In the genomic region with DNA sequence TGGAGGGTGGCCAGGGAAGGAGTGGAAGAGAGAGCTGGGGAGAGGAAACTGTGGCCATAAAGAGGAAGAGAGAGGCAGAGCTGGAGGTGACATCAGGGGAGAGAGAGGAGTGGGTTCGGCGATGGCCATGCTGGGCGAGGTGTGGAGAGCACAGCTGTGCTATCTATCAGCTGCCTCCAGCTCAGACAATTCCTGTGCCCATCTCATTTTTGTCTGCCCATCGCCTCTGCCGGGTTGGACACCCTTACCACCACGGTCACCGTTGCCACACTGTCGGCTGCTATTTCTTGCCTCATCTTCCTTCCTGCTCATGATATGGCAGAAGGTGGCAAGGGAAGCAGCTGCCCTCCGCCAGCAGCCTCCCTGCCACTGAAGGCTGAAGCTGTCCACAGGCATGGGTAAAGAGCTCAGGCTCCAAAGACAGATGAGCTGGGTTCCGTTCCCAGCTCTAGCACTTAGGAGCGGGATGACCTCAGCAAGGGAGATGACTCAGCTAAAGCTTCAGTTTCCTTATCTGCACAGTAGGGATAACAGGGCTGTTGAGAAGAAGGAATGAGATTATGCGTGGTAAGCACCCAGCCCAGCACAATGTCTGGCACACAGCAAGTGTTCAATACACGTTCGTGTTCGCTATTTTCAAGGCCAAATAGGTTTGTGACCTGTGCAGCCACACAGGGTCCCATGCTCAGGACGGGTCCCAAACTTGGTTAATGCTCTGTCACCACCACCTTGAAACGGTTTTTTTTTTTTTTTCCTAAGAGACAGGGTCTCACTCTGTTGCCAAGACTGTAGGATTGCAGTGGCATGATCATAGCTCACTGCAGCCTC, we compare ENCODE assay signal across 1 cellular context.
A peak's percentile ranks its signal among the peaks of the same experiment; 100 is the strongest.
TF ChIP-seq lines count a peak whose summit lies in the region.

No MANE protein-coding gene starts in this region.

TF ChIP-seq in HepG2, 621 proteins besides CTCF, POLR2A, EP300 and RAD21:
- TF ChIP-seq ZNF225 (CRISPR knock-in tag; IDR thresholded peaks at IDR 0.05) (no peak), CENPT (CRISPR knock-in tag; IDR thresholded peaks at IDR 0.05; ENCODE audit: low read depth) (no peak), ZFP1 (CRISPR knock-in tag; IDR thresholded peaks at IDR 0.05) (no peak), ETV6 (CRISPR knock-in tag; conservative IDR thresholded peaks at IDR 0.05) (no peak), ZNF800 (CRISPR knock-in tag; IDR thresholded peaks at IDR 0.05) (no peak), ZFX (CRISPR knock-in tag; IDR thresholded peaks at IDR 0.05; ENCODE audit: low read depth) (no peak), NFKB2 (CRISPR knock-in tag; IDR thresholded peaks at IDR 0.05; ENCODE audit: borderline replicate concordance) (no peak), ZNF850 (CRISPR knock-in tag; conservative IDR thresholded peaks at IDR 0.05) (no peak), MAFF (IDR thresholded peaks at IDR 0.05; ENCODE audit: low read depth, low read length) (peak; percentile 61), EZH2 (conservative IDR thresholded peaks at IDR 0.05; ENCODE audit: low read depth, low read length) (no peak), RFX1 (IDR thresholded peaks at IDR 0.05) (no peak), KLF6 (CRISPR knock-in tag; IDR thresholded peaks at IDR 0.05) (no peak), ZBTB26 (CRISPR knock-in tag; IDR thresholded peaks at IDR 0.05; ENCODE audit: borderline replicate concordance) (no peak), FLYWCH1 (CRISPR knock-in tag; IDR thresholded peaks at IDR 0.05) (no peak), NFE2L2 (IDR thresholded peaks at IDR 0.05; ENCODE audit: low read length) (peak; percentile 76), ZNF781 (CRISPR knock-in tag; IDR thresholded peaks at IDR 0.05; ENCODE audit: borderline replicate concordance, not compliant biosample characterization) (no peak), ZNF207 (IDR thresholded peaks at IDR 0.05; ENCODE audit: borderline replicate concordance) (no peak), NR2F1 (CRISPR knock-in tag; IDR thresholded peaks at IDR 0.05) (no peak), JDP2 (CRISPR knock-in tag; IDR thresholded peaks at IDR 0.05; ENCODE audit: borderline replicate concordance) (no peak), FOSL2 (CRISPR knock-in tag; IDR thresholded peaks at IDR 0.05) (0 out of 2 replicates have a peak, but pooled peaks have one; percentile 23), FOXC1 (CRISPR knock-in tag; IDR thresholded peaks at IDR 0.05; ENCODE audit: borderline replicate concordance) (no peak), ZFP36L1 (CRISPR knock-in tag; IDR thresholded peaks at IDR 0.05) (no peak), NFE2 (CRISPR knock-in tag; IDR thresholded peaks at IDR 0.05) (peak; percentile 68; the same call in 1 of the 2 replicates), MAFK (conservative IDR thresholded peaks at IDR 0.05 in 1 of 2, IDR thresholded peaks at IDR 0.05 in 1 of 2; ENCODE audit: low read length in 2 of 2) (peak; percentile 53 to 59), ZNF253 (CRISPR knock-in tag; IDR thresholded peaks at IDR 0.05; ENCODE audit: borderline replicate concordance) (no peak), FIP1L1 (IDR thresholded peaks at IDR 0.05; ENCODE audit: borderline replicate concordance, insufficient read depth, low read depth, low read length) (no peak)
- TF ChIP-seq, protein P1, sequence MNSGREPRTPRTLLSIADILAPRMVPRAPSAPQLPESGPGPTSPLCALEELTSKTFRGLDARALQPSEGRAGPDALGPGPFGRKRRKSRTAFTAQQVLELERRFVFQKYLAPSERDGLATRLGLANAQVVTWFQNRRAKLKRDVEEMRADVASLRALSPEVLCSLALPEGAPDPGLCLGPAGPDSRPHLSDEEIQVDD (CRISPR knock-in tag; IDR thresholded peaks at IDR 0.05; ENCODE audit: borderline replicate concordance), result no peak
- TF ChIP-seq, protein P2, sequence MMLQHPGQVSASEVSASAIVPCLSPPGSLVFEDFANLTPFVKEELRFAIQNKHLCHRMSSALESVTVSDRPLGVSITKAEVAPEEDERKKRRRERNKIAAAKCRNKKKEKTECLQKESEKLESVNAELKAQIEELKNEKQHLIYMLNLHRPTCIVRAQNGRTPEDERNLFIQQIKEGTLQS (CRISPR knock-in tag; IDR thresholded peaks at IDR 0.05), result 0 out of 2 replicates have a peak, but pooled peaks have one; percentile 10
- TF ChIP-seq, protein P3, sequence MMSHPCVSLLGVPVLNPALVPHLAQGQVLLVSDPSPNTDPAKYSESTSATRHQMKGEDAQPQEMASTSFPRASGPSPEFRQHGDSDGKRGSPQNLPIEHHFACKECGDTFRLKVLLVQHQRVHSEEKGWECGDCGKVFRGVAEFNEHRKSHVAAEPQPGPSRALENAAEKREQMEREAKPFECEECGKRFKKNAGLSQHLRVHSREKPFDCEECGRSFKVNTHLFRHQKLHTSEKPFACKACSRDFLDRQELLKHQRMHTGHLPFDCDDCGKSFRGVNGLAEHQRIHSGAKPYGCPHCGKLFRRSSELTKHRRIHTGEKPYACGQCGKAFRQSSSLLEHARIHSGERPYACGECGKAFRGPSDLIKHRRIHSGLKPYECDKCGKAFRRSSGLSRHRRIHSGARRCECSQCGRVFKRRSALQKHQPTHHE (CRISPR knock-in tag; IDR thresholded peaks at IDR 0.05; ENCODE audit: borderline replicate concordance), result no peak
